ENCODE assay signal across 1 cellular context in genomic region chr16:66740010-66740409, GRCh38.
TF ChIP-seq lines count a peak whose summit lies in the region.

No MANE protein-coding gene starts in this region.

TF ChIP-seq in HCT116, 20 proteins besides CTCF, POLR2A, EP300 and RAD21 (continued from another document):
- TF ChIP-seq REST (IDR thresholded peaks at IDR 0.05; ENCODE audit: low read depth) (no peak), TCF7L2 (IDR thresholded peaks at IDR 0.05; ENCODE audit: borderline replicate concordance, extremely low read depth, insufficient read depth, insufficient read length) (no peak), EGR1 (IDR thresholded peaks at IDR 0.05; ENCODE audit: low read depth) (no peak), FOSL1 (IDR thresholded peaks at IDR 0.05; ENCODE audit: low read depth) (no peak), SRF (IDR thresholded peaks at IDR 0.05; ENCODE audit: low read depth) (no peak), EZH2 (IDR thresholded peaks at IDR 0.05) (no peak), MAX (IDR thresholded peaks at IDR 0.05) (no peak), ZFX (IDR thresholded peaks at IDR 0.05) (no peak), CEBPB (IDR thresholded peaks at IDR 0.05; ENCODE audit: low read depth) (no peak), EZH2phosphoT487 (IDR thresholded peaks at IDR 0.05; ENCODE audit: borderline replicate concordance) (no peak), SIN3A (IDR thresholded peaks at IDR 0.05; ENCODE audit: low read depth) (no peak), ELF1 (IDR thresholded peaks at IDR 0.05; ENCODE audit: borderline replicate concordance, low read depth) (no peak), JUND (IDR thresholded peaks at IDR 0.05) (no peak), YY1 (IDR thresholded peaks at IDR 0.05; ENCODE audit: extremely low read depth, insufficient replicate concordance, low read depth, low read length) (no peak), ATF3 (IDR thresholded peaks at IDR 0.05) (no peak)
